In the genomic region with DNA sequence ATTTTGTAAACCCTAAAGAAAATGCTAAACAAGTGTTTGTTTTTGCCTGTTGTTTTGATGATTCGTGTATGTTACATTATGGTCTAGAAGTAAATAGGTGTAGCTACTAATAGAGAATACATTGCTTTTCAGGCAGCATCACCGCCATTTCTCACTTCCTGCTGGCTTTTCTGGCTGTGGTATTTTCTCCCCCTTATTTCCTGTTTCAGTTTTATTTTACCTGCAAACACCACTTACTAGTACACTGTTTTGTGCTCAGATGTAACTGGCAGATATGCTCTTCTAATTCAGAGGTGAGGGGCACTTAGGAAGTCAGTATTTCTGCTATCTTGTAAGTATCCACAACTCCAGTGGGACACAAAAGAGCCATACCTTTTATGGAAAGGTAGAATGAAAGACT, we compare ENCODE assay signal across 9 cellular contexts. TPM values are rescaled to one million over a fixed set of nuclear protein-coding genes. Genes with fewer than 3 reads are reported as not detected.
DNase-seq lines count a peak whose midpoint lies in the region; ATAC-seq and TF ChIP-seq lines count a peak whose summit lies in the region.
"Had no signal": no experiment of that assay in that cellular context is flagged by ENCODE, and none has a peak within 500 bp of the region (broad histone marks: within the 10 kb centered on the region; RNA-seq: fewer than 3 reads in every experiment).

No MANE protein-coding gene starts in this region.

- ATAC-seq in HG03135 (IDR thresholded peaks at IDR 0.05; ENCODE audit: unreplicated experiment) = peak; percentile 83

- H3K27ac Mint-ChIP-seq in mesothelial cell of epicardium = no peak overlapping the region

- WGBS in thymus = 7% methylated on average over 2 of the region's 2 CpGs

- peak; percentile 12 for DNase-seq in stimulated activated CD4-positive, alpha-beta T cell treated with anti-CD3 and anti-CD28 coated beads, Interleukin-15, amount 100 ng/mL, for 24 hours
- no peak for DNase-seq in stimulated activated CD4-positive, alpha-beta T cell treated with anti-CD3 and anti-CD28 coated beads, Interleukin-12 subunit alpha, Interleukin-12 subunit beta, amount 100 ng/mL, for 4 hours
- DNase-seq in activated T-helper 1 cell treated with Interleukin-2 at 50 U/mL for 16 hours (ENCODE audit: low read depth) (peak; percentile 3), mesothelial cell of epicardium (ENCODE audit: low spot score in 2 of 2, unreplicated experiment in 2 of 2) (no peak), SIG-M5 treated with dmso at 0.1 percent for 504 hours (lab: John Stamatoyannopoulos, UW; ENCODE audit: unreplicated experiment) (no peak), RKO (ENCODE audit: low spot score) (no peak)
- DNase-seq: C1 segment of cervical spinal cord had no signal

- H3K9me3 Mint-ChIP-seq in mesothelial cell of epicardium = no peaks in the 10 kb centered on the region

- H3K4me3 Mint-ChIP-seq in mesothelial cell of epicardium = no peak overlapping the region

- H3K27me3 ChIP-seq in thymus (ENCODE audit: control insufficient read depth, insufficient read depth) = no peaks in the 10 kb centered on the region

- peaks cover 9% of the 10 kb centered on the region for H3K4me1 Mint-ChIP-seq in mesothelial cell of epicardium

- no peaks in the 10 kb centered on the region for H3K4me1 ChIP-seq in thymus (ENCODE audit: control insufficient read depth, insufficient read depth, low read length)

- H3K36me3 Mint-ChIP-seq in mesothelial cell of epicardium = no peaks in the 10 kb centered on the region

- peak overlapping the region; percentile 70 for H3K27ac ChIP-seq in thymus (ENCODE audit: low read depth)

- no peak for TF ChIP-seq CTCF in mesothelial cell of epicardium (IDR thresholded peaks at IDR 0.05; ENCODE audit: unreplicated experiment)

- no peaks in the 10 kb centered on the region for H3K36me3 ChIP-seq in thymus (ENCODE audit: control insufficient read depth, insufficient read depth)

- no peaks in the 10 kb centered on the region for H3K9me3 ChIP-seq in thymus (ENCODE audit: control insufficient read depth)

- no peak overlapping the region for H3K4me3 ChIP-seq in thymus (ENCODE audit: low read length)

- no peaks in the 10 kb centered on the region for H3K27me3 Mint-ChIP-seq in mesothelial cell of epicardium (ENCODE audit: low read depth)

RNA-seq across cellular contexts. Expression of a gene that starts 38.1 kb away (rescaled TPM):
- 3.1 TPM for polyA plus RNA-seq in thymus
- 0.38 TPM in 1 of 3 replicates, not detected in the others for total RNA-seq in mesothelial cell of epicardium

Comparison
In these comparisons a context has a peak if more than half of its experiments do, and no peak if none do; other contexts are left out.
1. DNase-seq: peak in stimulated activated CD4-positive, alpha-beta T cell treated with anti-CD3 and anti-CD28 coated beads, Interleukin-15, amount 100 ng/mL, for 24 hours (single experiment) and activated T-helper 1 cell treated with Interleukin-2 at 50 U/mL for 16 hours (single experiment); none in stimulated activated CD4-positive, alpha-beta T cell treated with anti-CD3 and anti-CD28 coated beads, Interleukin-12 subunit alpha, Interleukin-12 subunit beta, amount 100 ng/mL, for 4 hours (single experiment), mesothelial cell of epicardium (0 of 2), SIG-M5 treated with dmso at 0.1 percent for 504 hours (single experiment) and RKO (single experiment).